Comparison of ENCODE assay signal across 1 cellular context in the genomic region with DNA sequence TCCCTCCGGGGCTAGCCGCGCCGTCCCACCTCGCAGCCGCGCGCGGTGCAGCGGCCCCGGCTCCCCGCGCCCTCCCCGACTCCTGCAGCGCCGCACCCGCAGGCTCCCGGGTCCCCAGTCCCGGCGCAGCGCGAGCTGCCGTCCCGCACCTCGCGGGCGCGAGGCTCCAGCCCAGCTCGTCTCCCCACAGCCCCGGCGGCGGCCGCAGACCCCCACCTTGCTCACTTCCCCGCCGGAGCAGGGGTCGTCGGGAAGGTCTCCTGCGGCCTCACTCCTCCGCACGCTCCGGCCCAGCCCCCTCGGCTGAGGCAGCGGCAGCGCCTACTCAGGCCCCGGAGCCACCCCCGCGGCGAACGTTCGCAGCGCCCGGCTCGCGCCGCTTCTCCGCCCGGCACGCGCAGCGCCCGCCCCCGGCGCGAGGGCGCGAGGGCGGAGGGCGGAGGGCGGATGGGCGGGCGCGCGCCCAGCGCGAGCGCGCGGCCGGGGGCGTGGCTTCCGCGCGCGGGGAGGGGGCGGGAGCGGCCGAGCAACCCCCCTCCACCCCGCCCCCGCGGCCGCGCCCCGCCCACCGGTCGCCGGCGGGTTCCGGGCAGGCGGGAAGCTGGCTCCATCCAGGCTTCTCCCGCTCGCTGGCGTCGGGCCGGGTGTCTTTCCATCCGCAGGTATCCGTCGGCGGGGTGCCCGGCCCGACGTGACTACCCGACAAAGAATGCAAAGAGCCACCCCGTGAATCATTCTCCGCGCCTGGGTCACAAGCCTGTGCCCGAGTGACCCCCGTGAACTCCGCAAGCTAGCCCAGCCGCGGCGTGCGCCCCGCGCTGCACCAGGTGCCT.
TF ChIP-seq lines count a peak whose summit lies in the region.

A gene (minus strand): TSS at position 408 of the 833 bp plus-strand sequence. CDS start 20,917 bp downstream, outside the sequence.

TF ChIP-seq in WTC11, 78 proteins besides CTCF, POLR2A, EP300 and RAD21 (continued from another document):
- TF ChIP-seq ETV6 (CRISPR knock-in tag; IDR thresholded peaks at IDR 0.05) (no peak), FOXJ3 (CRISPR knock-in tag; IDR thresholded peaks at IDR 0.05; ENCODE audit: borderline replicate concordance) (no peak), ZNF396 (CRISPR knock-in tag; IDR thresholded peaks at IDR 0.05; ENCODE audit: borderline replicate concordance) (no peak), TEAD4 (CRISPR knock-in tag; IDR thresholded peaks at IDR 0.05) (no peak; the same call in 1 of the 2 replicates), KAT7 (CRISPR knock-in tag; IDR thresholded peaks at IDR 0.05; ENCODE audit: borderline replicate concordance) (no peak), EMX1 (CRISPR knock-in tag; IDR thresholded peaks at IDR 0.05) (no peak), TEAD1 (CRISPR knock-in tag; IDR thresholded peaks at IDR 0.05) (peak; percentile 37; the same call in 1 of the 2 replicates)
